ENCODE assay signal across 17 cellular contexts in genomic region chr1:53868565-53868964, GRCh38. TPM values are rescaled to one million over a fixed set of nuclear protein-coding genes. Genes with fewer than 3 reads are reported as not detected.
A peak's percentile ranks its signal among the peaks of the same experiment; 100 is the strongest.
DNase-seq lines count a peak whose midpoint lies in the region; ATAC-seq and TF ChIP-seq lines count a peak whose summit lies in the region.
"Had no signal": no experiment of that assay in that cellular context is flagged by ENCODE, and none has a peak within 500 bp of the region (broad histone marks: within the 10 kb centered on the region; RNA-seq: fewer than 3 reads in every experiment).

No MANE protein-coding gene starts in this region.

- no peaks in the 10 kb centered on the region for H3K9me3 Mint-ChIP-seq in activated T-cell treated with anti-CD3 and anti-CD28 coated beads, Interleukin-2, amount 50 U/mL, for 24 hours
- no peaks in the 10 kb centered on the region for H3K9me3 Mint-ChIP-seq in activated T-cell treated with anti-CD3 and anti-CD28 coated beads, Interleukin-2, amount 50 U/mL, for 4 hours
- no peaks in the 10 kb centered on the region for H3K9me3 Mint-ChIP-seq in mesothelial cell of epicardium
- H3K9me3 Mint-ChIP-seq: CD8-positive, alpha-beta memory T cell; HFFc6 had no signal

- no peaks in the 10 kb centered on the region for H4K20me1 ChIP-seq in PC-3 (ENCODE audit: low read length)
- H4K20me1 ChIP-seq: BLaER1 had no signal

- no peaks in the 10 kb centered on the region for H3K9me3 ChIP-seq in PC-3 (ENCODE audit: low read length)
- H3K9me3 ChIP-seq in transverse colon: no peaks in the 10 kb centered on the region
- H3K9me3 ChIP-seq: BLaER1, Caco-2, HAP-1 had no signal

- POLR2A ChIA-PET in PC-3 (lab: Charles Lee; ENCODE audit: unreplicated experiment): interaction anchor here (0.6 kb wide), 1 partner anchor 20 kb away, joined by 5 read pairs; no protein-coding TSS in a partner anchor

- no peak overlapping the region for H3K9ac ChIP-seq in PC-3 (ENCODE audit: low read length)
- H3K9ac ChIP-seq: BLaER1 had no signal

- no TSS peak for BruUV-seq in PC-3 (replicated peaks; lab: Mats Ljungman, UMichigan)

- H3K4me3 Mint-ChIP-seq in activated T-cell treated with anti-CD3 and anti-CD28 coated beads, Interleukin-2, amount 50 U/mL, for 24 hours: no peak overlapping the region
- no peak overlapping the region for H3K4me3 Mint-ChIP-seq in activated T-cell treated with anti-CD3 and anti-CD28 coated beads, Interleukin-2, amount 50 U/mL, for 4 hours
- H3K4me3 Mint-ChIP-seq in mesothelial cell of epicardium: no peak overlapping the region
- H3K4me3 Mint-ChIP-seq: CD8-positive, alpha-beta memory T cell; HFFc6 had no signal

- no peak for ATAC-seq in activated T-cell treated with anti-CD3 and anti-CD28 coated beads, Interleukin-2, amount 50 U/mL, for 4 hours
- ATAC-seq in PC-3 (peak; percentile 84), left colon (peak; percentile 89)

- peaks cover 3% of the 10 kb centered on the region; the same call in 1 of the 2 replicates for H3K36me3 ChIP-seq in PC-3 (ENCODE audit: low read depth, low read length)
- H3K36me3 ChIP-seq in transverse colon: peaks cover 0 to 32% (median 16%) of the 10 kb centered on the region in 4 donors
- H3K36me3 ChIP-seq: HAP-1 had no signal

- H3K36me3 Mint-ChIP-seq in activated T-cell treated with anti-CD3 and anti-CD28 coated beads, Interleukin-2, amount 50 U/mL, for 24 hours (ENCODE audit: low read depth): peaks cover 70% of the 10 kb centered on the region
- H3K36me3 Mint-ChIP-seq in activated T-cell treated with anti-CD3 and anti-CD28 coated beads, Interleukin-2, amount 50 U/mL, for 4 hours (ENCODE audit: insufficient read depth): peaks cover 22% of the 10 kb centered on the region
- peaks cover 38% of the 10 kb centered on the region for H3K36me3 Mint-ChIP-seq in mesothelial cell of epicardium

- in situ Hi-C loops in transverse colon (cut with MboI; ENCODE audit: low pct_ligation_motif_present in 1 of 4, low pct_unique_long_range_greater_than_20kb in 1 of 4, low sequenced_read_pairs in 3 of 4): loop anchor here in 2 of 4 donors (10.0 to 25.0 kb wide), 3 partner anchors 86 to 169 kb away; no protein-coding TSS in a partner anchor

- H2AFZ ChIP-seq in PC-3 (ENCODE audit: low read length): no peak overlapping the region

- no peaks in the 10 kb centered on the region for H3K27me3 Mint-ChIP-seq in activated T-cell treated with anti-CD3 and anti-CD28 coated beads, Interleukin-2, amount 50 U/mL, for 24 hours
- H3K27me3 Mint-ChIP-seq in activated T-cell treated with anti-CD3 and anti-CD28 coated beads, Interleukin-2, amount 50 U/mL, for 4 hours (ENCODE audit: low read depth): no peaks in the 10 kb centered on the region
- no peaks in the 10 kb centered on the region for H3K27me3 Mint-ChIP-seq in mesothelial cell of epicardium (ENCODE audit: low read depth)
- H3K27me3 Mint-ChIP-seq: CD8-positive, alpha-beta memory T cell had no signal

- no peaks in the 10 kb centered on the region for H3K79me2 ChIP-seq in PC-3 (ENCODE audit: low read length)

- H3K9me2 ChIP-seq in PC-3 (replicated peaks; ENCODE audit: low read length): no peaks in the 10 kb centered on the region

- no peak overlapping the region for H3K27ac ChIP-seq in PC-3 (ENCODE audit: low read length)
- no peak overlapping the region for H3K27ac ChIP-seq in transverse colon
- H3K27ac ChIP-seq: BLaER1, HL-60 had no signal

- no peak for DNase-seq in activated T-cell treated with anti-CD3 and anti-CD28 coated beads, Interleukin-2, amount 50 U/mL, for 24 hours
- no peak for DNase-seq in activated T-cell treated with anti-CD3 and anti-CD28 coated beads, Interleukin-2, amount 50 U/mL, for 4 hours
- DNase-seq in PC-3: peak; percentile 43
- DNase-seq in left colon: no peak
- DNase-seq in NCI-H2029 treated with DMSO at 0.1 percent for 48 hours (lab: John Stamatoyannopoulos, UW): no peak
- no peak for DNase-seq in transverse colon
- DNase-seq in mesothelial cell of epicardium (ENCODE audit: low spot score in 2 of 2, unreplicated experiment in 2 of 2): no peak
- DNase-seq: 8988T; AML-193; Caco-2; CD8-positive, alpha-beta memory T cell; DMS53; HFFc6 had no signal

- TF ChIP-seq CTCF in PC-3 (conservative IDR thresholded peaks at IDR 0.05; ENCODE audit: low read depth, low read length) (no peak), transverse colon (IDR thresholded peaks at IDR 0.05) (no peak), mesothelial cell of epicardium (IDR thresholded peaks at IDR 0.05; ENCODE audit: unreplicated experiment) (no peak)

- CTCF ChIA-PET in PC-3 (lab: Charles Lee): interaction anchor here (0.5 to 0.7 kb wide), 2 partner anchors 91 to 539 kb away, joined by 3 to 13 read pairs; no protein-coding TSS in a partner anchor

- TF ChIP-seq POLR2A in transverse colon (IDR thresholded peaks at IDR 0.05): no peak

- 45 to 61% methylated on average over 1 of the region's 1 CpG for WGBS in transverse colon (ENCODE audit: low coverage in 1 of 2), 2 donors

- no peak overlapping the region for H3K4me3 ChIP-seq in PC-3 (ENCODE audit: low read length)
- no peak overlapping the region for H3K4me3 ChIP-seq in transverse colon
- H3K4me3 ChIP-seq: BLaER1, HAP-1 had no signal

- H3K4me1 Mint-ChIP-seq in activated T-cell treated with anti-CD3 and anti-CD28 coated beads, Interleukin-2, amount 50 U/mL, for 24 hours (ENCODE audit: low read depth): peaks cover 1% of the 10 kb centered on the region
- H3K4me1 Mint-ChIP-seq in activated T-cell treated with anti-CD3 and anti-CD28 coated beads, Interleukin-2, amount 50 U/mL, for 4 hours (ENCODE audit: low read depth): no peaks in the 10 kb centered on the region
- H3K4me1 Mint-ChIP-seq in mesothelial cell of epicardium: no peaks in the 10 kb centered on the region
- H3K4me1 Mint-ChIP-seq: CD8-positive, alpha-beta memory T cell had no signal

- intact Hi-C loops in PC-3 (cut with micrococcal nuclease) (loop anchor here (10.0 kb wide), 1 partner anchor 186 kb away; the partner anchor contains the start of genes TCEANC2 and TMEM59), left colon (cut with DNase I, micrococcal nuclease) (no loop called here), transverse colon (cut with DNase I; ENCODE audit: low total_unique reads) (loop anchor here (10.0 kb wide), 1 partner anchor 86 kb away; no protein-coding TSS in a partner anchor)

- H3K4me1 ChIP-seq in PC-3 (ENCODE audit: insufficient read depth, low read length): no peaks in the 10 kb centered on the region
- no peaks in the 10 kb centered on the region for H3K4me1 ChIP-seq in transverse colon
- H3K4me1 ChIP-seq: Caco-2, HAP-1 had no signal

- H3K4me2 ChIP-seq in PC-3 (ENCODE audit: low read length): no peak overlapping the region

- peak overlapping the region; percentile 27 for H3K27ac Mint-ChIP-seq in activated T-cell treated with anti-CD3 and anti-CD28 coated beads, Interleukin-2, amount 50 U/mL, for 24 hours
- H3K27ac Mint-ChIP-seq in mesothelial cell of epicardium: no peak overlapping the region
- H3K27ac Mint-ChIP-seq: HFFc6 had no signal

- H3F3A ChIP-seq in PC-3 (ENCODE audit: low read length, unreplicated experiment): no peaks in the 10 kb centered on the region

- H3K27me3 ChIP-seq in PC-3 (ENCODE audit: low read length) (no peaks in the 10 kb centered on the region), transverse colon (no peaks in the 10 kb centered on the region)
- H3K27me3 ChIP-seq: BLaER1 had no signal

- no peak for TF ChIP-seq EP300 in transverse colon (IDR thresholded peaks at IDR 0.05; ENCODE audit: low read depth)

RNA-seq across cellular contexts. Expression of gene YIPF1, which starts 21.0 kb away (rescaled TPM):
- 10 to 100 TPM; 12.5 to 15.4 (median 14.7) TPM for total RNA-seq in activated T-cell treated with anti-CD3 and anti-CD28 coated beads, Interleukin-2, amount 50 U/mL, for 4 hours
- total RNA-seq in PC-3 (2014; rRNA removed) (21.1 and 22.7 TPM in 2 replicates), left colon (10 to 100 TPM; 28.7 to 35.2 TPM), transverse colon (10 to 100 TPM; 10.1 to 24.6 (median 17.4) TPM), mesothelial cell of epicardium (29.1 to 30.9 TPM (median 30.2 TPM) in 3 replicates)

RNA-seq across cellular contexts. Expression of gene DIO1, which starts 25.4 kb away (rescaled TPM):
- not detected for total RNA-seq in activated T-cell treated with anti-CD3 and anti-CD28 coated beads, Interleukin-2, amount 50 U/mL, for 4 hours
- total RNA-seq in PC-3 (2014; rRNA removed): not detected in 2 replicates
- under 1 TPM in 1 of 2 donors, not detected in 1; 0.31 TPM for total RNA-seq in left colon
- total RNA-seq in transverse colon: not detected
- not detected in 3 replicates for total RNA-seq in mesothelial cell of epicardium
- total RNA-seq: CD8-positive, alpha-beta memory T cell; H1; HFFc6 had no signal

RNA-seq across cellular contexts. Expression of gene NDC1, which starts 30.5 kb away (rescaled TPM):
- 10 to 100 TPM; 34.2 to 39.8 (median 37.6) TPM for total RNA-seq in activated T-cell treated with anti-CD3 and anti-CD28 coated beads, Interleukin-2, amount 50 U/mL, for 4 hours
- total RNA-seq in PC-3 (2014; rRNA removed): 59.3 and 63.6 TPM in 2 replicates
- 10 to 100 TPM; 10.3 to 16.8 TPM for total RNA-seq in left colon
- total RNA-seq in transverse colon: 10 to 100 TPM in 2 of 4 donors, 1 to 10 TPM in 2; 1.1 to 11.1 (median 8.0) TPM
- total RNA-seq in mesothelial cell of epicardium: 19.3 to 21.9 TPM (median 20.6 TPM) in 3 replicates

Comparison
In these comparisons a context has a peak if more than half of its experiments do, and no peak if none do; other contexts are left out.
1. ATAC-seq: peak in PC-3 (single experiment) and left colon (single experiment); none in activated T-cell treated with anti-CD3 and anti-CD28 coated beads, Interleukin-2, amount 50 U/mL, for 4 hours (0 of 2).
2. intact Hi-C loops: an anchor here in PC-3 (10.0 kb wide) and transverse colon (10.0 kb wide); none called in left colon.